ENCODE assay signal across 2 cellular contexts in the genomic region with DNA sequence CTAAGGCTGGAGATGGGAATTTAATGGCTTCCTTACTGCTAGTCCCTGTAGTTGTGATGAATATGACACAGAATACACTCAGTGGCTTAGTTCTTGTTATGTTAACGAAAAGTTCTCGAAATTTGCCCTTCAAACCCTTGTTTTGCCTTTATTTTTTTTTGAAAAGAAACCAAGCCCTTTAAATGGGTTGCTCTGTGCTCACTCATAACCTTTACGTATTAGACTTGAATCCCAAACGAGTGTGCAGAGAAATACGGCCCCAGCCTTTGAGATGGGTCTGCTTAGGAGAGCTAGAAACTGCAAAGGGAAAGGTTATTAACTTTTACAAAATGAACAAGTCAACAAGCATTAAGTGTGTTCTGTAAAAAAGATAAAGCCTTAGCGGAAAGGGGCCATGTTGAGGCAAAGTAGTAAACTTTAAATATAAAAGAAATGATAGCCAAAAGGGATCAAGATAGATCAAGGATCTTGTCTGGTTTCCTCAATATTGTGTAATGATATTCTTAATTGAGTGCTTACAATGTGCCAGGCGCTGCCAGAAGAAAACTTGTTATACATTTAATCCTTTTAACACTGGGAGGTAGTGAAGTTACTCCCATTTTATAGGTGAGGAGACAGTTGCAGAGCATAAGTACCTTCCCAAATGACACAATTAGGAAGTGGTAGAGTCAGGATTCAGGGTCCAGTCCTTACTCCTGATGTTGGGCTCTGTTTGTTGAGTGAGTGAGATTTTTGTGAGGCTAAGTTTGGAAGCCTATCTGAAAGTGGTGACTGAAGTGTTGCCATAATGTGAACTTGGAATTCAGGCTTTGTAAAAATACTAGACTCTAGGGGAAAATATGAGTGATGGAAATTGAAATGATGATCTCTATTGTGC.
TF ChIP-seq lines count a peak whose summit lies in the region.

No MANE protein-coding gene starts in this region.

TF ChIP-seq in H1, 55 proteins besides CTCF, POLR2A, EP300 and RAD21 (continued from another document):
- TF ChIP-seq USF2 (IDR thresholded peaks at IDR 0.05; ENCODE audit: low read length) (no peak), RNF2 (IDR thresholded peaks at IDR 0.05; ENCODE audit: borderline replicate concordance, low read depth, low read length, missing control alignments, poor library complexity, severe bottlenecking) (no peak), RBBP5 (IDR thresholded peaks at IDR 0.05; ENCODE audit: borderline replicate concordance, low read depth, low read length) (no peak), SAP30 (IDR thresholded peaks at IDR 0.05; ENCODE audit: insufficient read depth, insufficient replicate concordance, low read length) (no peak), POU5F1 (IDR thresholded peaks at IDR 0.05; ENCODE audit: low read depth, low read length) (no peak), CEBPB (IDR thresholded peaks at IDR 0.05; ENCODE audit: low read depth, low read length) (no peak), NANOG (IDR thresholded peaks at IDR 0.05; ENCODE audit: insufficient read depth, low read depth, low read length, poor library complexity, severe bottlenecking) (no peak), SIRT6 (IDR thresholded peaks at IDR 0.05; ENCODE audit: low read length) (no peak)

TF ChIP-seq in neural cell, 6 proteins besides CTCF, POLR2A, EP300 and RAD21 (continued from another document):
- no peak for TF ChIP-seq REST (IDR thresholded peaks at IDR 0.05; ENCODE audit: borderline replicate concordance)
- TF ChIP-seq MXI1 (conservative IDR thresholded peaks at IDR 0.05; ENCODE audit: poor library complexity, severe bottlenecking): no peak
- no peak for TF ChIP-seq SMC3 (conservative IDR thresholded peaks at IDR 0.05; ENCODE audit: poor library complexity)
- TF ChIP-seq EZH2 (IDR thresholded peaks at IDR 0.05; ENCODE audit: borderline replicate concordance, insufficient read depth, low read length, poor library complexity, severe bottlenecking): no peak
